2 cellular contexts compared by ENCODE assay signal in genomic region chr1:7878027-7878426, GRCh38.
A peak's percentile ranks its signal among the peaks of the same experiment; 100 is the strongest.
TF ChIP-seq lines count a peak whose summit lies in the region.

No MANE protein-coding gene starts in this region.

TF ChIP-seq in HepG2, 621 proteins besides CTCF, POLR2A, EP300 and RAD21:
- TF ChIP-seq MNT (IDR thresholded peaks at IDR 0.05) (no peak), ZNF337 (CRISPR knock-in tag; IDR thresholded peaks at IDR 0.05; ENCODE audit: borderline replicate concordance, low read depth) (peak; percentile 37; the same call in 1 of the 2 replicates), ZBTB39 (CRISPR knock-in tag; IDR thresholded peaks at IDR 0.05) (no peak), ZNF446 (CRISPR knock-in tag; IDR thresholded peaks at IDR 0.05) (no peak)
- TF ChIP-seq, protein P1, sequence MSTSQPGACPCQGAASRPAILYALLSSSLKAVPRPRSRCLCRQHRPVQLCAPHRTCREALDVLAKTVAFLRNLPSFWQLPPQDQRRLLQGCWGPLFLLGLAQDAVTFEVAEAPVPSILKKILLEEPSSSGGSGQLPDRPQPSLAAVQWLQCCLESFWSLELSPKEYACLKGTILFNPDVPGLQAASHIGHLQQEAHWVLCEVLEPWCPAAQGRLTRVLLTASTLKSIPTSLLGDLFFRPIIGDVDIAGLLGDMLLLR (CRISPR knock-in tag; IDR thresholded peaks at IDR 0.05): no peak
- TF ChIP-seq, protein P2, sequence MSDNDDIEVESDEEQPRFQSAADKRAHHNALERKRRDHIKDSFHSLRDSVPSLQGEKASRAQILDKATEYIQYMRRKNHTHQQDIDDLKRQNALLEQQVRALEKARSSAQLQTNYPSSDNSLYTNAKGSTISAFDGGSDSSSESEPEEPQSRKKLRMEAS (IDR thresholded peaks at IDR 0.05): no peak

TF ChIP-seq in HEK293, 187 proteins besides CTCF, POLR2A, EP300 and RAD21 (continued from another document):
- TF ChIP-seq ZSCAN18 (tag by site-specific recombination; IDR thresholded peaks at IDR 0.05) (no peak), SETDB1 (IDR thresholded peaks at IDR 0.05; ENCODE audit: insufficient read length, low read length) (peak; percentile 95), KLF1 (tag by site-specific recombination; IDR thresholded peaks at IDR 0.05) (no peak), ZBTB6 (tag by site-specific recombination; IDR thresholded peaks at IDR 0.05) (no peak), FEZF1 (tag by site-specific recombination; IDR thresholded peaks at IDR 0.05) (no peak)
